In genomic region chr7:90180011-90180585, GRCh38 we compare ENCODE assay signal across 2 cellular contexts.
A peak's percentile ranks its signal among the peaks of the same experiment; 100 is the strongest.
TF ChIP-seq lines count a peak whose summit lies in the region.

No MANE protein-coding gene starts in this region.

TF ChIP-seq in A549, 52 proteins besides CTCF, POLR2A, EP300 and RAD21 (continued from another document):
- TF ChIP-seq BCL3 (IDR thresholded peaks at IDR 0.05) (0 out of 3 replicates have a peak, but pooled peaks have one; percentile 49), BHLHE40 (IDR thresholded peaks at IDR 0.05; ENCODE audit: low read depth, low read length) (no peak)

TF ChIP-seq in GM23338, 12 proteins besides CTCF, POLR2A, EP300 and RAD21 (continued from another document):
- TF ChIP-seq REST (IDR thresholded peaks at IDR 0.05; ENCODE audit: unreplicated experiment) (no peak), ZNF331 (CRISPR knock-in tag; IDR thresholded peaks at IDR 0.05; ENCODE audit: low read depth) (no peak), EZH2 (IDR thresholded peaks at IDR 0.05; ENCODE audit: low read depth, unreplicated experiment) (no peak), NANOG (IDR thresholded peaks at IDR 0.05; ENCODE audit: borderline replicate concordance) (no peak; the same call in 1 of the 2 replicates), EZH2phosphoT487 (IDR thresholded peaks at IDR 0.05; ENCODE audit: unreplicated experiment) (no peak)
TF ChIP-seq in GM23338: peak in this region for 0.
